ENCODE assay signal across 9 cellular contexts in genomic region chr9:133979124-133979920, GRCh38. TPM values are rescaled to one million over a fixed set of nuclear protein-coding genes. Genes with fewer than 3 reads are reported as not detected.
DNase-seq lines count a peak whose midpoint lies in the region; ATAC-seq and TF ChIP-seq lines count a peak whose summit lies in the region.
"Had no signal": no experiment of that assay in that cellular context is flagged by ENCODE, and none has a peak within 500 bp of the region (broad histone marks: within the 10 kb centered on the region; RNA-seq: fewer than 3 reads in every experiment).

No MANE protein-coding gene starts in this region.

- POLR2A ChIA-PET in activated CD4-positive, alpha-beta memory T cell treated with anti-CD3 and anti-CD28 coated beads for 36 hours (lab: Charles Lee): no interaction called here

- TF ChIP-seq CTCF in VCaP (conservative IDR thresholded peaks at IDR 0.05) (no peak), right atrium auricular region (IDR thresholded peaks at IDR 0.05) (no peak)

- ATAC-seq in GM19438 (IDR thresholded peaks at IDR 0.05; ENCODE audit: low read depth, unreplicated experiment): peak; percentile 57
- ATAC-seq in stimulated activated naive B cell treated with anti-CD40 and anti-IgM and Interleukin-4, amounts not matched to agents 10 μg/mL and 1 μg/mL and 100 μg/mL, for 72 hours (replicated peaks): peak; percentile 85 to 87

- peak overlapping the region; percentile 48 for H3K27ac Mint-ChIP-seq in stimulated activated naive B cell treated with anti-CD40 and anti-IgM and Interleukin-4, amounts not matched to agents 10 μg/mL and 1 μg/mL and 100 μg/mL, for 72 hours
- H3K27ac Mint-ChIP-seq in activated CD4-positive, alpha-beta memory T cell treated with anti-CD3 and anti-CD28 coated beads for 36 hours: no peak overlapping the region

- DNase-seq in right atrium auricular region (ENCODE audit: low spot score): no peak
- DNase-seq in stimulated activated naive B cell treated with anti-CD40 and anti-IgM and Interleukin-4, amounts not matched to agents 10 μg/mL and 1 μg/mL and 100 μg/mL, for 72 hours: no peak
- DNase-seq in NCI-H2029 (lab: John Stamatoyannopoulos, UW): no peak
- DNase-seq in GOT3 (lab: John Stamatoyannopoulos, UW): no peak
- DNase-seq in effector CD8-positive, alpha-beta T cell (lab: John Stamatoyannopoulos, UW): no peak
- DNase-seq in activated CD4-positive, alpha-beta memory T cell treated with anti-CD3 and anti-CD28 coated beads for 36 hours: no peak
- DNase-seq: NCI-H1092 treated with DMSO at 0.1 percent for 48 hours had no signal

- H3K9me3 Mint-ChIP-seq in stimulated activated naive B cell treated with anti-CD40 and anti-IgM and Interleukin-4, amounts not matched to agents 10 μg/mL and 1 μg/mL and 100 μg/mL, for 72 hours: no peaks in the 10 kb centered on the region
- no peaks in the 10 kb centered on the region for H3K9me3 Mint-ChIP-seq in activated CD4-positive, alpha-beta memory T cell treated with anti-CD3 and anti-CD28 coated beads for 36 hours

- H3K4me1 ChIP-seq in right atrium auricular region: peaks cover 0 to 17% of the 10 kb centered on the region in 2 donors

- intact Hi-C loops in activated CD4-positive, alpha-beta memory T cell treated with anti-CD3 and anti-CD28 coated beads for 36 hours (cut with micrococcal nuclease): no loop called here

- H3K4me3 ChIP-seq in right atrium auricular region: peak overlapping the region; percentile 3 to 38

- H3K27ac ChIP-seq in VCaP: peak overlapping the region; percentile 87
- H3K27ac ChIP-seq in right atrium auricular region: no peak overlapping the region

- H3K4me3 Mint-ChIP-seq in stimulated activated naive B cell treated with anti-CD40 and anti-IgM and Interleukin-4, amounts not matched to agents 10 μg/mL and 1 μg/mL and 100 μg/mL, for 72 hours: peak overlapping the region; percentile 54 to 70
- H3K4me3 Mint-ChIP-seq in activated CD4-positive, alpha-beta memory T cell treated with anti-CD3 and anti-CD28 coated beads for 36 hours: no peak overlapping the region

- no peaks in the 10 kb centered on the region for H3K27me3 Mint-ChIP-seq in stimulated activated naive B cell treated with anti-CD40 and anti-IgM and Interleukin-4, amounts not matched to agents 10 μg/mL and 1 μg/mL and 100 μg/mL, for 72 hours
- H3K27me3 Mint-ChIP-seq in activated CD4-positive, alpha-beta memory T cell treated with anti-CD3 and anti-CD28 coated beads for 36 hours: no peaks in the 10 kb centered on the region

- peaks cover 22 to 43% of the 10 kb centered on the region in 2 donors for H3K36me3 Mint-ChIP-seq in stimulated activated naive B cell treated with anti-CD40 and anti-IgM and Interleukin-4, amounts not matched to agents 10 μg/mL and 1 μg/mL and 100 μg/mL, for 72 hours
- no peaks in the 10 kb centered on the region for H3K36me3 Mint-ChIP-seq in activated CD4-positive, alpha-beta memory T cell treated with anti-CD3 and anti-CD28 coated beads for 36 hours

- H3K9me3 ChIP-seq in right atrium auricular region: no peaks in the 10 kb centered on the region

- no peaks in the 10 kb centered on the region for H3K36me3 ChIP-seq in right atrium auricular region

- CTCF ChIA-PET in activated CD4-positive, alpha-beta memory T cell treated with anti-CD3 and anti-CD28 coated beads for 36 hours (lab: Charles Lee): interaction anchor here (0.7 kb wide), 1 partner anchor 15 kb away, joined by 3 read pairs; no protein-coding TSS in a partner anchor

- no peaks in the 10 kb centered on the region for H3K27me3 ChIP-seq in right atrium auricular region

- H3K4me1 Mint-ChIP-seq in stimulated activated naive B cell treated with anti-CD40 and anti-IgM and Interleukin-4, amounts not matched to agents 10 μg/mL and 1 μg/mL and 100 μg/mL, for 72 hours: peaks cover 62 to 93% of the 10 kb centered on the region in 2 donors
- no peaks in the 10 kb centered on the region for H3K4me1 Mint-ChIP-seq in activated CD4-positive, alpha-beta memory T cell treated with anti-CD3 and anti-CD28 coated beads for 36 hours (ENCODE audit: low read depth)

RNA-seq across cellular contexts. Expression of gene VAV2, which starts 12.8 kb away (rescaled TPM):
- 1 to 10 TPM; 3.4 to 6.0 TPM for total RNA-seq in right atrium auricular region
- total RNA-seq in activated CD4-positive, alpha-beta memory T cell treated with anti-CD3 and anti-CD28 coated beads for 36 hours: 1 to 10 TPM; 4.5 to 5.3 TPM

RNA-seq across cellular contexts. Expression of gene BRD3OS, which starts 46.0 kb away (rescaled TPM):
- 10 to 100 TPM in 1 of 2 donors, 1 to 10 TPM in 1; 7.8 to 11.2 TPM for total RNA-seq in right atrium auricular region
- 10 to 100 TPM; 12.6 to 13.2 TPM for total RNA-seq in activated CD4-positive, alpha-beta memory T cell treated with anti-CD3 and anti-CD28 coated beads for 36 hours
